In genomic region chr1:174800221-174800791, GRCh38 we compare ENCODE assay signal across 9 cellular contexts.
DNase-seq lines count a peak whose midpoint lies in the region; ATAC-seq, FAIRE-seq and TF ChIP-seq lines count a peak whose summit lies in the region.
"Had no signal": no experiment of that assay in that cellular context is flagged by ENCODE, and none has a peak within 500 bp of the region (broad histone marks: within the 10 kb centered on the region; RNA-seq: fewer than 3 reads in every experiment).

No MANE protein-coding gene starts in this region.

- peaks cover 14% of the 10 kb centered on the region for H3K4me1 Mint-ChIP-seq in activated CD8-positive, alpha-beta T cell treated with anti-CD3 and anti-CD28 coated beads for 36 hours (ENCODE audit: low read depth)

- in situ Hi-C loops in HAP-1 (cut with MboI; ENCODE audit: low sequenced_read_pairs): no loop called here

- intact Hi-C loops in activated CD8-positive, alpha-beta T cell treated with anti-CD3 and anti-CD28 coated beads for 36 hours (cut with micrococcal nuclease): no loop called here
- intact Hi-C loops in pancreas (cut with DNase I): no loop called here

- peak; percentile 2 for DNase-seq in stimulated activated CD4-positive, alpha-beta T cell treated with anti-CD3 and anti-CD28 coated beads, Interleukin-1b, Interleukin-23, amount 100 ng/mL, for 48 hours
- no peak for DNase-seq in stimulated activated CD4-positive, alpha-beta T cell treated with anti-CD3 and anti-CD28 coated beads, Interleukin-12 subunit alpha, Interleukin-12 subunit beta, amount 100 ng/mL, for 4 hours
- DNase-seq in activated CD8-positive, alpha-beta T cell treated with anti-CD3 and anti-CD28 coated beads for 36 hours: peak; percentile 19
- DNase-seq in globus pallidus (ENCODE audit: low spot score) (peak; percentile 64), pancreas (no peak), GOT3 (lab: John Stamatoyannopoulos, UW) (no peak), HAP-1 (ENCODE audit: low spot score in 2 of 2) (no peak)

- POLR2A ChIA-PET in activated CD8-positive, alpha-beta T cell treated with anti-CD3 and anti-CD28 coated beads for 36 hours (lab: Charles Lee): interaction anchor here (0.6 to 2.1 kb wide), 13 partner anchors 11 to 200 kb away, joined by 3 to 12 read pairs (median 4); partner anchors contain the start of gene CACYBP

- peak overlapping the region in 3 of 4 donors; percentile 2 to 42 (median 31) for H3K4me3 ChIP-seq in pancreas
- no peak overlapping the region for H3K4me3 ChIP-seq in HAP-1

- H3K27ac Mint-ChIP-seq in activated CD8-positive, alpha-beta T cell treated with anti-CD3 and anti-CD28 coated beads for 36 hours: no peak overlapping the region
- H3K27ac Mint-ChIP-seq: activated naive CD8-positive, alpha-beta T cell had no signal

- H3K9me3 ChIP-seq in pancreas (no peaks in the 10 kb centered on the region), HAP-1 (no peaks in the 10 kb centered on the region)

- 17 to 20% methylated on average over 10 of the region's 10 CpGs for WGBS in pancreas, 2 donors

- H3K27ac ChIP-seq in pancreas: peak overlapping the region in 1 of 4 donors; percentile 4

- no peaks in the 10 kb centered on the region for H3K4me1 ChIP-seq in pancreas
- H3K4me1 ChIP-seq in HAP-1: peaks cover 3% of the 10 kb centered on the region

- H3K36me3 Mint-ChIP-seq in activated CD8-positive, alpha-beta T cell treated with anti-CD3 and anti-CD28 coated beads for 36 hours (ENCODE audit: low read depth): no peaks in the 10 kb centered on the region
- H3K36me3 Mint-ChIP-seq: activated naive CD8-positive, alpha-beta T cell had no signal

- H3K27me3 ChIP-seq in pancreas: no peaks in the 10 kb centered on the region
- H3K27me3 ChIP-seq in HAP-1 (ENCODE audit: low read depth): no peaks in the 10 kb centered on the region

- no peak for FAIRE-seq in pancreas (lab: Jason Lieb, UNC)

- no peak for TF ChIP-seq CTCF in activated CD8-positive, alpha-beta T cell treated with anti-CD3 and anti-CD28 coated beads for 36 hours (IDR thresholded peaks at IDR 0.05)
- no peak for TF ChIP-seq CTCF in pancreas (IDR thresholded peaks at IDR 0.05)

- no peaks in the 10 kb centered on the region for H3K9me3 Mint-ChIP-seq in activated CD8-positive, alpha-beta T cell treated with anti-CD3 and anti-CD28 coated beads for 36 hours

- no peaks in the 10 kb centered on the region for H3K27me3 Mint-ChIP-seq in activated CD8-positive, alpha-beta T cell treated with anti-CD3 and anti-CD28 coated beads for 36 hours
- H3K27me3 Mint-ChIP-seq: activated naive CD8-positive, alpha-beta T cell had no signal

- ATAC-seq in activated CD8-positive, alpha-beta T cell treated with anti-CD3 and anti-CD28 coated beads for 36 hours: no peak
- ATAC-seq in pancreas (peak in 3 of 4 donors; percentile 44 to 56 (median 47)), GM18858 (IDR thresholded peaks at IDR 0.05; ENCODE audit: unreplicated experiment) (no peak)

- CTCF ChIA-PET in activated CD8-positive, alpha-beta T cell treated with anti-CD3 and anti-CD28 coated beads for 36 hours (lab: Charles Lee): interaction anchor here (0.6 to 2.8 kb wide), 9 partner anchors 10 to 346 kb away, joined by 3 to 15 read pairs (median 4); partner anchors contain the start of gene CACYBP

- no peak overlapping the region for H3K4me3 Mint-ChIP-seq in activated CD8-positive, alpha-beta T cell treated with anti-CD3 and anti-CD28 coated beads for 36 hours
- H3K4me3 Mint-ChIP-seq: activated naive CD8-positive, alpha-beta T cell had no signal

- H3K36me3 ChIP-seq in pancreas (no peaks in the 10 kb centered on the region), HAP-1 (replicated peaks) (no peaks in the 10 kb centered on the region)

Comparison
In these comparisons a context has a peak if more than half of its experiments do, and no peak if none do; other contexts are left out.
1. DNase-seq: peak in stimulated activated CD4-positive, alpha-beta T cell treated with anti-CD3 and anti-CD28 coated beads, Interleukin-1b, Interleukin-23, amount 100 ng/mL, for 48 hours (single experiment), activated CD8-positive, alpha-beta T cell treated with anti-CD3 and anti-CD28 coated beads for 36 hours (single experiment) and globus pallidus (single experiment); none in stimulated activated CD4-positive, alpha-beta T cell treated with anti-CD3 and anti-CD28 coated beads, Interleukin-12 subunit alpha, Interleukin-12 subunit beta, amount 100 ng/mL, for 4 hours (single experiment), pancreas (0 of 6), GOT3 (single experiment) and HAP-1 (0 of 2).
2. ATAC-seq: peak in pancreas (3 of 4); none in activated CD8-positive, alpha-beta T cell treated with anti-CD3 and anti-CD28 coated beads for 36 hours (single experiment) and GM18858 (single experiment).